ENCODE assay signal across 8 cellular contexts in genomic region chrX:23784487-23785301, GRCh38. TPM values are rescaled to one million over a fixed set of nuclear protein-coding genes. Genes with fewer than 3 reads are reported as not detected.
A peak's percentile ranks its signal among the peaks of the same experiment; 100 is the strongest.
DNase-seq lines count a peak whose midpoint lies in the region; ATAC-seq and TF ChIP-seq lines count a peak whose summit lies in the region.

No MANE protein-coding gene starts in this region.

- peak overlapping the region; percentile 96 for H3K27ac ChIP-seq in CD8-positive, alpha-beta T cell (ENCODE audit: low read depth, low read length)

- H3K4me3 Mint-ChIP-seq in CD8-positive, alpha-beta T cell: peak overlapping the region; percentile 97
- peak overlapping the region; percentile 98 for H3K4me3 Mint-ChIP-seq in type B pancreatic cell

- peaks cover 25% of the 10 kb centered on the region for H3K4me1 ChIP-seq in CD8-positive, alpha-beta T cell (ENCODE audit: insufficient read depth, low read length)

- H3K27me3 ChIP-seq in CD8-positive, alpha-beta T cell (ENCODE audit: insufficient read depth, low read length): no peaks in the 10 kb centered on the region

- H3K27me3 Mint-ChIP-seq in CD8-positive, alpha-beta T cell (ENCODE audit: low read depth): no peaks in the 10 kb centered on the region
- H3K27me3 Mint-ChIP-seq in type B pancreatic cell: no peaks in the 10 kb centered on the region

- POLR2A ChIA-PET in CD8-positive, alpha-beta T cell (lab: Charles Lee): interaction anchor here (1.9 to 2.7 kb wide), 4 partner anchors 40 to 270 kb away, joined by 7 to 15 read pairs (median 12); partner anchors contain the start of genes ACOT9 and EIF2S3

- H3K36me3 ChIP-seq in CD8-positive, alpha-beta T cell (ENCODE audit: insufficient read depth, low read length): peaks cover 11% of the 10 kb centered on the region

- ATAC-seq in CD8-positive, alpha-beta T cell: no peak
- ATAC-seq in left colon (peak; percentile 8), GM21825 (IDR thresholded peaks at IDR 0.05; ENCODE audit: unreplicated experiment) (no peak)

- H3K4me1 Mint-ChIP-seq in CD8-positive, alpha-beta T cell (ENCODE audit: low read depth): peaks cover 35% of the 10 kb centered on the region
- peaks cover 28% of the 10 kb centered on the region for H3K4me1 Mint-ChIP-seq in type B pancreatic cell (ENCODE audit: unreplicated experiment)

- TF ChIP-seq CTCF in CD8-positive, alpha-beta T cell (IDR thresholded peaks at IDR 0.05): no peak
- no peak for TF ChIP-seq CTCF in type B pancreatic cell (conservative IDR thresholded peaks at IDR 0.05)

- H3K4me3 ChIP-seq in CD8-positive, alpha-beta T cell (ENCODE audit: low read depth, low read length): peak overlapping the region; percentile 94

- intact Hi-C loops in CD8-positive, alpha-beta T cell (cut with DNase I, micrococcal nuclease): loop anchor here (5.0 to 10.0 kb wide), 5 partner anchors 37 to 680 kb away; partner anchors contain the start of genes KLHL15 (in 1 of the 2), PDK3 (in 1 of the 2) and ZFX (in 1 of the 2)
- intact Hi-C loops in left colon (cut with DNase I, micrococcal nuclease): loop anchor here in 1 of 2 donors (5.0 kb wide), 1 partner anchor 118 kb away; no protein-coding TSS in a partner anchor

- peaks cover 33% of the 10 kb centered on the region for H3K36me3 Mint-ChIP-seq in CD8-positive, alpha-beta T cell
- peaks cover 33% of the 10 kb centered on the region for H3K36me3 Mint-ChIP-seq in type B pancreatic cell

- no peaks in the 10 kb centered on the region for H3K9me3 ChIP-seq in CD8-positive, alpha-beta T cell (ENCODE audit: low read length)

- H3K9me3 Mint-ChIP-seq in CD8-positive, alpha-beta T cell: no peaks in the 10 kb centered on the region
- H3K9me3 Mint-ChIP-seq in type B pancreatic cell: no peaks in the 10 kb centered on the region

- H3K27ac Mint-ChIP-seq in CD8-positive, alpha-beta T cell: peak overlapping the region; percentile 94
- H3K27ac Mint-ChIP-seq in type B pancreatic cell: peak overlapping the region; percentile 87

- CTCF ChIA-PET in CD8-positive, alpha-beta T cell (lab: Charles Lee): interaction anchor here (0.6 to 3.6 kb wide), 2 partner anchors 87 to 117 kb away, joined by 3 to 27 read pairs; no protein-coding TSS in a partner anchor

- no peak for DNase-seq in CD8-positive, alpha-beta T cell
- DNase-seq in Kasumi-1 (lab: John Stamatoyannopoulos, UW) (peak; percentile 63 to 72), amniotic epithelial cell (ENCODE audit: low read depth) (peak; percentile 84), left colon (no peak), type B pancreatic cell (ENCODE audit: extremely low spot score, unreplicated experiment) (no peak), T1000 (lab: John Stamatoyannopoulos, UW) (no peak), epidermal melanocyte (ENCODE audit: insufficient read length, low spot score) (no peak)

RNA-seq across cellular contexts. Expression of gene SAT1, which starts 1.7 kb away (rescaled TPM):
- 100 to 1,000 TPM; 270 to 285 TPM for total RNA-seq in CD8-positive, alpha-beta T cell
- total RNA-seq in left colon (100 to 1,000 TPM; 499 to 508 TPM), type B pancreatic cell (ENCODE audit: low replicate concordance) (440 and 517 TPM in 2 replicates)

RNA-seq across cellular contexts. Expression of gene ACOT9, which starts 41.6 kb away (rescaled TPM):
- total RNA-seq in CD8-positive, alpha-beta T cell: 10 to 100 TPM; 19.3 to 21.3 TPM
- 10 to 100 TPM; 22.4 to 25.9 TPM for total RNA-seq in left colon
- total RNA-seq in type B pancreatic cell (ENCODE audit: low replicate concordance): 37.9 and 51.2 TPM in 2 replicates

Comparison
In these comparisons a context has a peak if more than half of its experiments do, and no peak if none do; other contexts are left out.
1. DNase-seq: peak in Kasumi-1 (2 of 2) and amniotic epithelial cell (single experiment); none in CD8-positive, alpha-beta T cell (0 of 7), left colon (0 of 2), type B pancreatic cell (single experiment), T1000 (single experiment) and epidermal melanocyte (single experiment).